ENCODE assay signal across 19 cellular contexts in the genomic region with DNA sequence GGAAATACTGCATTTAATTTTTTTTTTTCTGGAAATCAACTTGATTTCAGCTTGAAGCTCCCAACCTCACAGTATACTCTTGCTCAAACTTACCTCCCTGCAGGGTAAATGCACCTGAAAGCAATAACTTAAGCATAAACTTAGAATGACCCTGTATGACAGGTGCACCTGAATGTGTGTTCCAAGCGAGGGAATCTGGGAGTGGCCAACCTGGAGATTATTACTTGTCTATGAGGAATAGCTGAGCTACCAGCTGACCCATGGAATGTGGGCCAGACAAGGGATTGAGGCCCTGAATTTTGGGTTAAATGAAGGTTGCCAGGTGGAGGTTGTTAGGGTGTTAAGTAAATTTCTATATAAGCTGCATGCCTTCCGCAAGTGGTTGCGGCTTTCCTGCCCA.
"Had no signal": no experiment of that assay in that cellular context is flagged by ENCODE, and none has a peak within 500 bp of the region (broad histone marks: within the 10 kb centered on the region; RNA-seq: fewer than 3 reads in every experiment).

No MANE protein-coding gene starts in this region.

- H3K27me3 Mint-ChIP-seq: activated CD4-positive, alpha-beta T cell treated with anti-CD3 and anti-CD28 coated beads for 36 hours; activated naive CD8-positive, alpha-beta T cell treated with anti-CD3 and anti-CD28 coated beads, Interleukin-2, amount 10 ng/mL, durations not matched to agents 7 days and 5 days; stimulated activated naive B cell treated with anti-CD40 and anti-IgM and Interleukin-4, amounts not matched to agents 10 μg/mL and 1 μg/mL and 100 μg/mL, for 72 hours had no signal

- H3K4me3 Mint-ChIP-seq: activated CD4-positive, alpha-beta T cell treated with anti-CD3 and anti-CD28 coated beads for 36 hours; activated naive CD8-positive, alpha-beta T cell treated with anti-CD3 and anti-CD28 coated beads, Interleukin-2, amount 10 ng/mL, durations not matched to agents 7 days and 5 days; brain; nephron progenitor cell; stimulated activated naive B cell treated with anti-CD40 and anti-IgM and Interleukin-4, amounts not matched to agents 10 μg/mL and 1 μg/mL and 100 μg/mL, for 72 hours; WTC11 had no signal

- ATAC-seq: activated CD4-positive, alpha-beta T cell treated with anti-CD3 and anti-CD28 coated beads for 36 hours; stimulated activated naive B cell treated with anti-CD40 and anti-IgM and Interleukin-4, amounts not matched to agents 10 μg/mL and 1 μg/mL and 100 μg/mL, for 72 hours; WTC11 had no signal

- H3K4me3 ChIP-seq: lower lobe of right lung, tibial nerve, vagina had no signal

- H3K27ac Mint-ChIP-seq: activated CD4-positive, alpha-beta T cell treated with anti-CD3 and anti-CD28 coated beads for 36 hours; activated naive CD8-positive, alpha-beta T cell treated with anti-CD3 and anti-CD28 coated beads, Interleukin-2, amount 10 ng/mL, durations not matched to agents 7 days and 5 days; brain; nephron progenitor cell; stimulated activated naive B cell treated with anti-CD40 and anti-IgM and Interleukin-4, amounts not matched to agents 10 μg/mL and 1 μg/mL and 100 μg/mL, for 72 hours; WTC11 had no signal

- H3K4me1 Mint-ChIP-seq: activated CD4-positive, alpha-beta T cell treated with anti-CD3 and anti-CD28 coated beads for 36 hours; brain; stimulated activated naive B cell treated with anti-CD40 and anti-IgM and Interleukin-4, amounts not matched to agents 10 μg/mL and 1 μg/mL and 100 μg/mL, for 72 hours had no signal

- H3K27me3 ChIP-seq: tibial nerve, vagina had no signal

- H3K36me3 Mint-ChIP-seq: brain had no signal

- DNase-seq: activated CD4-positive, alpha-beta T cell treated with anti-CD3 and anti-CD28 coated beads for 36 hours; activated CD4-positive, alpha-beta T cell treated with anti-CD3 and anti-CD28 coated beads, Interleukin-2, amount 50 U/mL, for 48 hours; activated naive CD4-positive, alpha-beta T cell; activated naive CD8-positive, alpha-beta T cell treated with anti-CD3 and anti-CD28 coated beads, Interleukin-2, amount 10 ng/mL, durations not matched to agents 7 days and 5 days; activated T-cell treated with anti-CD3 and anti-CD28 coated beads for 4 hours; amygdala; central memory CD4-positive, alpha-beta T cell; erythroblast; left cardiac atrium; lower lobe of right lung; nephron progenitor cell; nucleus accumbens; retina; stimulated activated naive B cell treated with anti-CD40 and anti-IgM and Interleukin-4, amounts not matched to agents 10 μg/mL and 1 μg/mL and 100 μg/mL, for 72 hours; SW 1271 had no signal

- H3K36me3 ChIP-seq: lower lobe of right lung, vagina had no signal

- H3K27ac ChIP-seq: lower lobe of right lung, tibial nerve, vagina had no signal

- H3K9me3 ChIP-seq: vagina had no signal
